Comparison of ENCODE assay signal across 14 cellular contexts in genomic region chr22:19176175-19176630, GRCh38. TPM values are rescaled to one million over a fixed set of nuclear protein-coding genes. Genes with fewer than 3 reads are reported as not detected.
DNase-seq lines count a peak whose midpoint lies in the region; ATAC-seq and TF ChIP-seq lines count a peak whose summit lies in the region.
"Had no signal": no experiment of that assay in that cellular context is flagged by ENCODE, and none has a peak within 500 bp of the region (broad histone marks: within the 10 kb centered on the region; RNA-seq: fewer than 3 reads in every experiment).

No MANE protein-coding gene starts in this region.

- no peaks in the 10 kb centered on the region for H3K27me3 Mint-ChIP-seq in activated CD4-positive, alpha-beta T cell treated with anti-CD3 and anti-CD28 coated beads, Interleukin-2, amount 10 ng/mL, durations not matched to agents 7 days and 5 days
- H3K27me3 Mint-ChIP-seq in neural progenitor cell (ENCODE audit: insufficient read depth, low read depth): peaks cover 3% of the 10 kb centered on the region

- no peak overlapping the region for H3K27ac Mint-ChIP-seq in activated CD4-positive, alpha-beta T cell treated with anti-CD3 and anti-CD28 coated beads, Interleukin-2, amount 10 ng/mL, durations not matched to agents 7 days and 5 days
- H3K27ac Mint-ChIP-seq in neural progenitor cell: no peak overlapping the region

- CTCF ChIA-PET in activated CD4-positive, alpha-beta T cell treated with anti-CD3 and anti-CD28 coated beads, Interleukin-2, amount 10 ng/mL, durations not matched to agents 7 days and 5 days (lab: Charles Lee): no interaction called here
- CTCF ChIA-PET in mammary epithelial cell (lab: Charles Lee; ENCODE audit: low non-redundant PET): no interaction called here

- H3K4me3 ChIP-seq in HUES64 (ENCODE audit: low read length) (no peak overlapping the region), mammary epithelial cell (replicated peaks in 1 of 3; ENCODE audit: insufficient read depth in 1 of 3, low read depth in 2 of 3, low read length in 3 of 3) (no peak overlapping the region), neural progenitor cell (no peak overlapping the region), testis (no peak overlapping the region)
- H3K4me3 ChIP-seq: thoracic aorta had no signal

- no peaks in the 10 kb centered on the region for H3K9me3 ChIP-seq in HUES64 (ENCODE audit: insufficient read depth, low read depth, low read length)
- H3K9me3 ChIP-seq in mammary epithelial cell (replicated peaks; ENCODE audit: insufficient read depth, low read length): no peaks in the 10 kb centered on the region
- H3K9me3 ChIP-seq in neural progenitor cell (ENCODE audit: low read depth): no peaks in the 10 kb centered on the region
- H3K9me3 ChIP-seq in testis: no peaks in the 10 kb centered on the region
- H3K9me3 ChIP-seq: thoracic aorta had no signal

- H2AFZ ChIP-seq in mammary epithelial cell (ENCODE audit: low read depth, low read length): no peak overlapping the region
- no peak overlapping the region for H2AFZ ChIP-seq in neural progenitor cell (replicated peaks)

- H3F3A ChIP-seq in neural progenitor cell (ENCODE audit: low read depth): peaks cover 23% of the 10 kb centered on the region

- H3K36me3 ChIP-seq in HUES64 (ENCODE audit: insufficient read depth, low read length) (peaks cover 18% of the 10 kb centered on the region), mammary epithelial cell (ENCODE audit: insufficient read depth, low read length) (no peaks in the 10 kb centered on the region), neural progenitor cell (no peaks in the 10 kb centered on the region), testis (ENCODE audit: low read depth, missing control alignments) (no peaks in the 10 kb centered on the region)
- H3K36me3 ChIP-seq: thoracic aorta had no signal

- dilution Hi-C loops in mammary epithelial cell (cut with HindIII; ENCODE audit: low sequenced_read_pairs): no loop called here

- no peak overlapping the region for H3K4me2 ChIP-seq in mammary epithelial cell (ENCODE audit: insufficient read depth, low read depth, low read length)
- H3K4me2 ChIP-seq in neural progenitor cell: no peak overlapping the region

- no peaks in the 10 kb centered on the region for H3K9me3 Mint-ChIP-seq in activated CD4-positive, alpha-beta T cell treated with anti-CD3 and anti-CD28 coated beads, Interleukin-2, amount 10 ng/mL, durations not matched to agents 7 days and 5 days
- no peaks in the 10 kb centered on the region for H3K9me3 Mint-ChIP-seq in neural progenitor cell

- in situ Hi-C loops in mammary epithelial cell (cut with MboI; ENCODE audit: low sequenced_read_pairs in 2 of 2): loop anchor here in 1 of 2 donors (25.0 kb wide), 1 partner anchor 461 kb away; no protein-coding TSS in a partner anchor

- H3K4me1 Mint-ChIP-seq in activated CD4-positive, alpha-beta T cell treated with anti-CD3 and anti-CD28 coated beads, Interleukin-2, amount 10 ng/mL, durations not matched to agents 7 days and 5 days: peaks cover 37% of the 10 kb centered on the region
- H3K4me1 Mint-ChIP-seq in neural progenitor cell: peaks cover 26% of the 10 kb centered on the region

- H3K79me2 ChIP-seq in mammary epithelial cell (ENCODE audit: insufficient read depth, low read length) (peaks cover 71% of the 10 kb centered on the region), neural progenitor cell (ENCODE audit: low read depth) (peaks cover 35% of the 10 kb centered on the region)

- POLR2A ChIA-PET in activated CD4-positive, alpha-beta T cell treated with anti-CD3 and anti-CD28 coated beads, Interleukin-2, amount 10 ng/mL, durations not matched to agents 7 days and 5 days (lab: Charles Lee): no interaction called here

- H3K27ac ChIP-seq in HUES64 (ENCODE audit: low read depth, low read length): peak overlapping the region; percentile 24; the same call in 1 of the 2 replicates
- no peak overlapping the region for H3K27ac ChIP-seq in mammary epithelial cell (ENCODE audit: insufficient read depth, low read depth, low read length)
- H3K27ac ChIP-seq in neural progenitor cell: no peak overlapping the region
- H3K27ac ChIP-seq in testis: no peak overlapping the region

- TF ChIP-seq CTCF in mammary epithelial cell (conservative IDR thresholded peaks at IDR 0.05 in 1 of 2, IDR thresholded peaks at IDR 0.05 in 1 of 2; ENCODE audit: extremely low read depth in 1 of 2, insufficient read depth in 1 of 2, low read depth in 1 of 2, low read length in 2 of 2) (no peak), neural progenitor cell (IDR thresholded peaks at IDR 0.05) (no peak), testis (IDR thresholded peaks at IDR 0.05) (no peak)

- no peak for ATAC-seq in GM18861 (IDR thresholded peaks at IDR 0.05; ENCODE audit: unreplicated experiment)
- ATAC-seq: PC-3 had no signal

- H3K27me3 ChIP-seq in HUES64 (ENCODE audit: insufficient read depth, low read length) (no peaks in the 10 kb centered on the region; the same call in 1 of the 2 replicates), mammary epithelial cell (ENCODE audit: insufficient read depth, low read length) (no peaks in the 10 kb centered on the region), neural progenitor cell (peaks cover 10% of the 10 kb centered on the region), testis (no peaks in the 10 kb centered on the region)

- intact Hi-C loops in mammary epithelial cell (cut with micrococcal nuclease) (loop anchor here (5.0 kb wide), 2 partner anchors 224 to 456 kb away; no protein-coding TSS in a partner anchor), testis (cut with DNase I; ENCODE audit: low total_unique reads) (no loop called here)

- H3K9ac ChIP-seq in HUES64 (ENCODE audit: low read depth, low read length): no peak overlapping the region
- no peak overlapping the region for H3K9ac ChIP-seq in mammary epithelial cell (ENCODE audit: insufficient read depth, low read length)
- no peak overlapping the region for H3K9ac ChIP-seq in neural progenitor cell

- DNase-seq in activated CD4-positive, alpha-beta T cell treated with anti-CD3 and anti-CD28 coated beads, Interleukin-2, amount 10 ng/mL, durations not matched to agents 7 days and 5 days: no peak
- no peak for DNase-seq in activated CD4-positive, alpha-beta T cell treated with anti-CD3 and anti-CD28 coated beads, Interleukin-2, amount 50 U/mL, for 48 hours
- DNase-seq in mammary epithelial cell (no peak), neural progenitor cell (ENCODE audit: low spot score) (peak; percentile 13), testis (no peak), GM19240 (ENCODE audit: insufficient read length, low spot score) (no peak)
- DNase-seq: IMR-90, PC-3, retina had no signal

- peaks cover 3% of the 10 kb centered on the region for H3K36me3 Mint-ChIP-seq in activated CD4-positive, alpha-beta T cell treated with anti-CD3 and anti-CD28 coated beads, Interleukin-2, amount 10 ng/mL, durations not matched to agents 7 days and 5 days (ENCODE audit: low read depth)
- peaks cover 2% of the 10 kb centered on the region for H3K36me3 Mint-ChIP-seq in neural progenitor cell

- H3K4me1 ChIP-seq in HUES64 (ENCODE audit: insufficient read depth, low read length) (peaks cover 8% of the 10 kb centered on the region), mammary epithelial cell (ENCODE audit: insufficient read depth, low read length) (peaks cover 53% of the 10 kb centered on the region), neural progenitor cell (peaks cover 13% of the 10 kb centered on the region), testis (peaks cover 39% of the 10 kb centered on the region)

- no peaks in the 10 kb centered on the region for H4K20me1 ChIP-seq in mammary epithelial cell (ENCODE audit: insufficient read depth, low read length)
- peaks cover 62% of the 10 kb centered on the region for H4K20me1 ChIP-seq in neural progenitor cell (ENCODE audit: low read depth)

- BruUV-seq in mammary epithelial cell (replicated peaks; lab: Mats Ljungman, UMichigan): TSS peak; percentile 36

- TF ChIP-seq POLR2A in testis (IDR thresholded peaks at IDR 0.05): no peak

- peak overlapping the region; percentile 58 for H3K4me3 Mint-ChIP-seq in activated CD4-positive, alpha-beta T cell treated with anti-CD3 and anti-CD28 coated beads, Interleukin-2, amount 10 ng/mL, durations not matched to agents 7 days and 5 days
- peak overlapping the region; percentile 83 for H3K4me3 Mint-ChIP-seq in neural progenitor cell

- WGBS in HUES64: 60% methylated on average over 11 of the region's 11 CpGs
- 42% methylated on average over 5 of the region's 11 CpGs for WGBS in mammary epithelial cell (ENCODE audit: low coverage, missing lambda C conversion rate)
- WGBS in testis, 2 donors: 76 to 83% methylated on average over 8 to 11 of the region's 11 CpGs

RNA-seq across cellular contexts. Expression of gene SLC25A1, which starts 2.3 kb away (rescaled TPM):
- total RNA-seq in activated CD4-positive, alpha-beta T cell treated with anti-CD3 and anti-CD28 coated beads, Interleukin-2, amount 10 ng/mL, durations not matched to agents 7 days and 5 days: 10 to 100 TPM; 40.4 to 49.2 TPM
- 115 TPM for polyA plus RNA-seq in HUES64 (2013, experiment 1 of 2)
- polyA plus RNA-seq in HUES64 (2013, experiment 2 of 2): 128 TPM
- total RNA-seq in mammary epithelial cell (100 to 1,000 TPM in 1 of 2 donors, 10 to 100 TPM in 1; 70.5 to 130 TPM), neural progenitor cell (ENCODE audit: low replicate concordance) (28.6 and 97.0 TPM in 2 replicates), testis (10 to 100 TPM; 61.7 to 64.9 TPM)
- polyA plus RNA-seq in mammary epithelial cell (74.2 TPM), testis (ENCODE audit: insufficient read depth, low read depth, low replicate concordance) (56.0 TPM)
- polyA minus RNA-seq in mammary epithelial cell: 145 TPM

RNA-seq across cellular contexts. Expression of gene GSC2, which starts 26.1 kb away (rescaled TPM):
- total RNA-seq in activated CD4-positive, alpha-beta T cell treated with anti-CD3 and anti-CD28 coated beads, Interleukin-2, amount 10 ng/mL, durations not matched to agents 7 days and 5 days: not detected
- not detected for polyA plus RNA-seq in HUES64 (2013, experiment 1 of 2)
- polyA plus RNA-seq in HUES64 (2013, experiment 2 of 2): not detected
- not detected for total RNA-seq in mammary epithelial cell
- polyA plus RNA-seq in mammary epithelial cell: not detected
- not detected for polyA minus RNA-seq in mammary epithelial cell
- not detected in 2 replicates for total RNA-seq in neural progenitor cell (ENCODE audit: low replicate concordance)
- 10 to 100 TPM; 15.3 to 16.0 TPM for total RNA-seq in testis
- 2.3 TPM for polyA plus RNA-seq in testis (ENCODE audit: insufficient read depth, low read depth, low replicate concordance)
- total RNA-seq: glomerular endothelial cell, IMR-90, lung microvascular endothelial cell, PC-3, thoracic aorta had no signal
- polyA plus RNA-seq: IMR-90 had no signal

RNA-seq across cellular contexts. Expression of gene ESS2, which starts 31.8 kb away (rescaled TPM):
- 10 to 100 TPM; 17.9 to 18.5 TPM for total RNA-seq in activated CD4-positive, alpha-beta T cell treated with anti-CD3 and anti-CD28 coated beads, Interleukin-2, amount 10 ng/mL, durations not matched to agents 7 days and 5 days
- polyA plus RNA-seq in HUES64 (2013, experiment 1 of 2): 13.9 TPM
- polyA plus RNA-seq in HUES64 (2013, experiment 2 of 2): 14.4 TPM
- total RNA-seq in mammary epithelial cell: 10 to 100 TPM; 12.0 to 17.6 TPM
- 14.6 TPM for polyA plus RNA-seq in mammary epithelial cell
- polyA minus RNA-seq in mammary epithelial cell: 8.0 TPM
- 7.2 and 12.5 TPM in 2 replicates for total RNA-seq in neural progenitor cell (ENCODE audit: low replicate concordance)
- total RNA-seq in testis: 10 to 100 TPM; 27.4 to 38.0 TPM
- 42.9 TPM for polyA plus RNA-seq in testis (ENCODE audit: insufficient read depth, low read depth, low replicate concordance)

RNA-seq across cellular contexts. Expression of gene TSSK2, which starts 45.1 kb away (rescaled TPM):
- total RNA-seq in activated CD4-positive, alpha-beta T cell treated with anti-CD3 and anti-CD28 coated beads, Interleukin-2, amount 10 ng/mL, durations not matched to agents 7 days and 5 days: not detected
- polyA plus RNA-seq in HUES64 (2013, experiment 1 of 2): not detected
- not detected for polyA plus RNA-seq in HUES64 (2013, experiment 2 of 2)
- total RNA-seq in mammary epithelial cell: under 1 TPM in 1 of 2 donors, not detected in 1; 0.16 TPM
- not detected for polyA plus RNA-seq in mammary epithelial cell
- polyA minus RNA-seq in mammary epithelial cell: not detected
- total RNA-seq in neural progenitor cell (ENCODE audit: low replicate concordance): not detected in 2 replicates
- total RNA-seq in testis: 100 to 1,000 TPM in 1 of 2 donors, 10 to 100 TPM in 1; 66.0 to 188 TPM
- polyA plus RNA-seq in testis (ENCODE audit: insufficient read depth, low read depth, low replicate concordance): 205 TPM
- total RNA-seq: glomerular endothelial cell, IMR-90, lung microvascular endothelial cell, PC-3, thoracic aorta had no signal
- polyA plus RNA-seq: IMR-90 had no signal

RNA-seq across cellular contexts. Expression of gene DGCR2, which starts 54.0 kb away (rescaled TPM):
- 10 to 100 TPM; 38.7 to 39.0 TPM for total RNA-seq in activated CD4-positive, alpha-beta T cell treated with anti-CD3 and anti-CD28 coated beads, Interleukin-2, amount 10 ng/mL, durations not matched to agents 7 days and 5 days
- polyA plus RNA-seq in HUES64 (2013, experiment 1 of 2): 41.7 TPM
- 35.9 TPM for polyA plus RNA-seq in HUES64 (2013, experiment 2 of 2)
- total RNA-seq in mammary epithelial cell: 10 to 100 TPM; 66.1 to 80.9 TPM
- polyA plus RNA-seq in mammary epithelial cell: 66.8 TPM
- 107 TPM for polyA minus RNA-seq in mammary epithelial cell
- 20.6 and 50.9 TPM in 2 replicates for total RNA-seq in neural progenitor cell (ENCODE audit: low replicate concordance)
- 100 to 1,000 TPM in 1 of 2 donors, 10 to 100 TPM in 1; 89.5 to 106 TPM for total RNA-seq in testis
- 64.6 TPM for polyA plus RNA-seq in testis (ENCODE audit: insufficient read depth, low read depth, low replicate concordance)

Comparison
In these comparisons a context has a peak if more than half of its experiments do, and no peak if none do; other contexts are left out.
1. RNA of gene GSC2, which starts 26.1 kb away (total RNA-seq): 15.3 to 16.0 TPM in testis; not detected in activated CD4-positive, alpha-beta T cell treated with anti-CD3 and anti-CD28 coated beads, Interleukin-2, amount 10 ng/mL, durations not matched to agents 7 days and 5 days, not detected in mammary epithelial cell and not detected in neural progenitor cell; every median in the first group is over 10 times any median in the second.